1 cellular context compared by ENCODE assay signal in the genomic region with DNA sequence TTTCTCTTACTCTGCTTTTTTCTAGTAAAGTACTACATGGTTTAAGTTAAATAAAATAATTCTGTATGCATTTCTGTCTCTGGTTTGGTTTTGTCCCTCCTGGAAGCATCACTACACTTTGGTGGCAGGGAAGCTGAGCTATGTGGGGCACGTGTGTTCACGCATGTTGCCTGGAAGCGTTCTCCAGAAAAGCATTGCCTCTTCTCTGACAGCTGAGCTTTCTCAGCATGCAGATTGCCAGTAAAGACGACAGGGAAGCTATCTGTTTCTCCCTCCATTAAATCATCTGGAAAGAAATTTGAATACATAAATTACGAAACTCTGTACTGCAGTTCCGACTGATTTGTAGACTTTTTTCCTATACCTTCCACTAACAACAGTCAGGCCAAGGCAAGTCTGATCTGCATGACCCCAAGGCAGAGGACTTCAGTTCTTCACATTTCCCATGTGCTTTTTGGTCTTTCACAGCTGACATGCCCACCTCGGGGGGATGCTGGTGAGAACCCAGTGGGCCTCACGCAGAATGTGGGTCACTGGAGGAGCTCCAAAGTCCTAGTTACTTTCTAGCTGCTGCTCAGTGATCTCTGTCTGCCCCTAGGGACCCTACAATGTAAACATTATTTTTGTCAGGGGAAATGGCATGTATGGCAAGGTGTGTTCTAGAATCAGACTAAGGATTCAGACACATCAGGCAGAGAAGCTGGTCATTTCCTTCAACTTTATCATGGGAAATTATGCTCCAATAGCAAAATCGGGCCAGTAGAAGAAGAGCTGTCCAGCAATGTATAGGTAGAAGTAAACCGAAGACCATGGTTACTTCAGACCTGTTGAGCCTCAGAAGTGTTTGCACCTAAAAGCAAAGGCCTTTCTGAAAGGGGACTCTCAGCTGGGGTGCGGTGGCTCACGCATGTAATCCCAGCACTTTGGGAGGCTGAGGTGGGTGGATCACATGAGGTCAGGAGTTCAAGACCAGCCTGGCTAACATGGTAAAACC.
TF ChIP-seq lines count a peak whose summit lies in the region.

No MANE protein-coding gene starts in this region.

TF ChIP-seq in HepG2, 621 proteins besides CTCF, POLR2A, EP300 and RAD21:
- TF ChIP-seq LCORL (IDR thresholded peaks at IDR 0.05), result no peak
- 0 out of 2 replicates have a peak, but pooled peaks have one; percentile 15 for TF ChIP-seq LCORL (CRISPR knock-in tag; IDR thresholded peaks at IDR 0.05)
- TF ChIP-seq, protein P1, sequence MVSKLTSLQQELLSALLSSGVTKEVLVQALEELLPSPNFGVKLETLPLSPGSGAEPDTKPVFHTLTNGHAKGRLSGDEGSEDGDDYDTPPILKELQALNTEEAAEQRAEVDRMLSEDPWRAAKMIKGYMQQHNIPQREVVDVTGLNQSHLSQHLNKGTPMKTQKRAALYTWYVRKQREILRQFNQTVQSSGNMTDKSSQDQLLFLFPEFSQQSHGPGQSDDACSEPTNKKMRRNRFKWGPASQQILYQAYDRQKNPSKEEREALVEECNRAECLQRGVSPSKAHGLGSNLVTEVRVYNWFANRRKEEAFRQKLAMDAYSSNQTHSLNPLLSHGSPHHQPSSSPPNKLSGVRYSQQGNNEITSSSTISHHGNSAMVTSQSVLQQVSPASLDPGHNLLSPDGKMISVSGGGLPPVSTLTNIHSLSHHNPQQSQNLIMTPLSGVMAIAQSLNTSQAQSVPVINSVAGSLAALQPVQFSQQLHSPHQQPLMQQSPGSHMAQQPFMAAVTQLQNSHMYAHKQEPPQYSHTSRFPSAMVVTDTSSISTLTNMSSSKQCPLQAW (CRISPR knock-in tag; IDR thresholded peaks at IDR 0.05), result 0 out of 2 replicates have a peak, but pooled peaks have one; percentile 28
- TF ChIP-seq, protein P2, sequence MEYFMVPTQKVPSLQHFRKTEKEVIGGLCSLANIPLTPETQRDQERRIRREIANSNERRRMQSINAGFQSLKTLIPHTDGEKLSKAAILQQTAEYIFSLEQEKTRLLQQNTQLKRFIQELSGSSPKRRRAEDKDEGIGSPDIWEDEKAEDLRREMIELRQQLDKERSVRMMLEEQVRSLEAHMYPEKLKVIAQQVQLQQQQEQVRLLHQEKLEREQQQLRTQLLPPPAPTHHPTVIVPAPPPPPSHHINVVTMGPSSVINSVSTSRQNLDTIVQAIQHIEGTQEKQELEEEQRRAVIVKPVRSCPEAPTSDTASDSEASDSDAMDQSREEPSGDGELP (IDR thresholded peaks at IDR 0.05; ENCODE audit: borderline replicate concordance, low read depth), result peak; percentile 46; the same call in 1 of the 2 replicates
- TF ChIP-seq ZNF605 (CRISPR knock-in tag; IDR thresholded peaks at IDR 0.05), result no peak
- TF ChIP-seq SALL1 (CRISPR knock-in tag; IDR thresholded peaks at IDR 0.05), result peak; percentile 45; the same call in 1 of the 2 replicates
- TF ChIP-seq SAP130 (CRISPR knock-in tag; IDR thresholded peaks at IDR 0.05; ENCODE audit: low read depth), result peak; percentile 25; the same call in 1 of the 2 replicates
- TF ChIP-seq, protein P3, sequence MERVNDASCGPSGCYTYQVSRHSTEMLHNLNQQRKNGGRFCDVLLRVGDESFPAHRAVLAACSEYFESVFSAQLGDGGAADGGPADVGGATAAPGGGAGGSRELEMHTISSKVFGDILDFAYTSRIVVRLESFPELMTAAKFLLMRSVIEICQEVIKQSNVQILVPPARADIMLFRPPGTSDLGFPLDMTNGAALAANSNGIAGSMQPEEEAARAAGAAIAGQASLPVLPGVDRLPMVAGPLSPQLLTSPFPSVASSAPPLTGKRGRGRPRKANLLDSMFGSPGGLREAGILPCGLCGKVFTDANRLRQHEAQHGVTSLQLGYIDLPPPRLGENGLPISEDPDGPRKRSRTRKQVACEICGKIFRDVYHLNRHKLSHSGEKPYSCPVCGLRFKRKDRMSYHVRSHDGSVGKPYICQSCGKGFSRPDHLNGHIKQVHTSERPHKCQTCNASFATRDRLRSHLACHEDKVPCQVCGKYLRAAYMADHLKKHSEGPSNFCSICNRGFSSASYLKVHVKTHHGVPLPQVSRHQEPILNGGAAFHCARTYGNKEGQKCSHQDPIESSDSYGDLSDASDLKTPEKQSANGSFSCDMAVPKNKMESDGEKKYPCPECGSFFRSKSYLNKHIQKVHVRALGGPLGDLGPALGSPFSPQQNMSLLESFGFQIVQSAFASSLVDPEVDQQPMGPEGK (CRISPR knock-in tag; IDR thresholded peaks at IDR 0.05), result peak; percentile 29; the same call in 1 of the 2 replicates
- TF ChIP-seq CHD2 (IDR thresholded peaks at IDR 0.05; ENCODE audit: low read depth, low read length), result no peak
- no peak for TF ChIP-seq DPF2 (CRISPR knock-in tag; IDR thresholded peaks at IDR 0.05; ENCODE audit: borderline replicate concordance, low read depth)
- TF ChIP-seq HNF4A (CRISPR knock-in tag; IDR thresholded peaks at IDR 0.05), result peak; percentile 47
- TF ChIP-seq, protein P4, sequence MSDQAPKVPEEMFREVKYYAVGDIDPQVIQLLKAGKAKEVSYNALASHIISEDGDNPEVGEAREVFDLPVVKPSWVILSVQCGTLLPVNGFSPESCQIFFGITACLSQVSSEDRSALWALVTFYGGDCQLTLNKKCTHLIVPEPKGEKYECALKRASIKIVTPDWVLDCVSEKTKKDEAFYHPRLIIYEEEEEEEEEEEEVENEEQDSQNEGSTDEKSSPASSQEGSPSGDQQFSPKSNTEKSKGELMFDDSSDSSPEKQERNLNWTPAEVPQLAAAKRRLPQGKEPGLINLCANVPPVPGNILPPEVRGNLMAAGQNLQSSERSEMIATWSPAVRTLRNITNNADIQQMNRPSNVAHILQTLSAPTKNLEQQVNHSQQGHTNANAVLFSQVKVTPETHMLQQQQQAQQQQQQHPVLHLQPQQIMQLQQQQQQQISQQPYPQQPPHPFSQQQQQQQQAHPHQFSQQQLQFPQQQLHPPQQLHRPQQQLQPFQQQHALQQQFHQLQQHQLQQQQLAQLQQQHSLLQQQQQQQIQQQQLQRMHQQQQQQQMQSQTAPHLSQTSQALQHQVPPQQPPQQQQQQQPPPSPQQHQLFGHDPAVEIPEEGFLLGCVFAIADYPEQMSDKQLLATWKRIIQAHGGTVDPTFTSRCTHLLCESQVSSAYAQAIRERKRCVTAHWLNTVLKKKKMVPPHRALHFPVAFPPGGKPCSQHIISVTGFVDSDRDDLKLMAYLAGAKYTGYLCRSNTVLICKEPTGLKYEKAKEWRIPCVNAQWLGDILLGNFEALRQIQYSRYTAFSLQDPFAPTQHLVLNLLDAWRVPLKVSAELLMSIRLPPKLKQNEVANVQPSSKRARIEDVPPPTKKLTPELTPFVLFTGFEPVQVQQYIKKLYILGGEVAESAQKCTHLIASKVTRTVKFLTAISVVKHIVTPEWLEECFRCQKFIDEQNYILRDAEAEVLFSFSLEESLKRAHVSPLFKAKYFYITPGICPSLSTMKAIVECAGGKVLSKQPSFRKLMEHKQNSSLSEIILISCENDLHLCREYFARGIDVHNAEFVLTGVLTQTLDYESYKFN (CRISPR knock-in tag; conservative IDR thresholded peaks at IDR 0.05), result peak; percentile 31; the same call in 1 of the 2 replicates
- no peak for TF ChIP-seq ZFP37 (CRISPR knock-in tag; IDR thresholded peaks at IDR 0.05; ENCODE audit: borderline replicate concordance)
- peak; percentile 25 for TF ChIP-seq TEAD3 (CRISPR knock-in tag; optimal IDR thresholded peaks at IDR 0.05; ENCODE audit: borderline replicate concordance)
- TF ChIP-seq GATA4 (IDR thresholded peaks at IDR 0.05; ENCODE audit: borderline replicate concordance, low read depth), result no peak
- peak; percentile 24 for TF ChIP-seq STAG1 (CRISPR knock-in tag; IDR thresholded peaks at IDR 0.05)
- TF ChIP-seq ZFX (CRISPR knock-in tag; IDR thresholded peaks at IDR 0.05; ENCODE audit: low read depth), result 0 out of 2 replicates have a peak, but pooled peaks have one; percentile 15
- TF ChIP-seq, protein P5, sequence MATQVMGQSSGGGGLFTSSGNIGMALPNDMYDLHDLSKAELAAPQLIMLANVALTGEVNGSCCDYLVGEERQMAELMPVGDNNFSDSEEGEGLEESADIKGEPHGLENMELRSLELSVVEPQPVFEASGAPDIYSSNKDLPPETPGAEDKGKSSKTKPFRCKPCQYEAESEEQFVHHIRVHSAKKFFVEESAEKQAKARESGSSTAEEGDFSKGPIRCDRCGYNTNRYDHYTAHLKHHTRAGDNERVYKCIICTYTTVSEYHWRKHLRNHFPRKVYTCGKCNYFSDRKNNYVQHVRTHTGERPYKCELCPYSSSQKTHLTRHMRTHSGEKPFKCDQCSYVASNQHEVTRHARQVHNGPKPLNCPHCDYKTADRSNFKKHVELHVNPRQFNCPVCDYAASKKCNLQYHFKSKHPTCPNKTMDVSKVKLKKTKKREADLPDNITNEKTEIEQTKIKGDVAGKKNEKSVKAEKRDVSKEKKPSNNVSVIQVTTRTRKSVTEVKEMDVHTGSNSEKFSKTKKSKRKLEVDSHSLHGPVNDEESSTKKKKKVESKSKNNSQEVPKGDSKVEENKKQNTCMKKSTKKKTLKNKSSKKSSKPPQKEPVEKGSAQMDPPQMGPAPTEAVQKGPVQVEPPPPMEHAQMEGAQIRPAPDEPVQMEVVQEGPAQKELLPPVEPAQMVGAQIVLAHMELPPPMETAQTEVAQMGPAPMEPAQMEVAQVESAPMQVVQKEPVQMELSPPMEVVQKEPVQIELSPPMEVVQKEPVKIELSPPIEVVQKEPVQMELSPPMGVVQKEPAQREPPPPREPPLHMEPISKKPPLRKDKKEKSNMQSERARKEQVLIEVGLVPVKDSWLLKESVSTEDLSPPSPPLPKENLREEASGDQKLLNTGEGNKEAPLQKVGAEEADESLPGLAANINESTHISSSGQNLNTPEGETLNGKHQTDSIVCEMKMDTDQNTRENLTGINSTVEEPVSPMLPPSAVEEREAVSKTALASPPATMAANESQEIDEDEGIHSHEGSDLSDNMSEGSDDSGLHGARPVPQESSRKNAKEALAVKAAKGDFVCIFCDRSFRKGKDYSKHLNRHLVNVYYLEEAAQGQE (IDR thresholded peaks at IDR 0.05; ENCODE audit: borderline replicate concordance in 1 of 2, low read depth in 1 of 2, low read length in 2 of 2), result peak in 1 of 2 experiments; percentile 55; a peak in 1 of 4 replicates
